In the genomic region with DNA sequence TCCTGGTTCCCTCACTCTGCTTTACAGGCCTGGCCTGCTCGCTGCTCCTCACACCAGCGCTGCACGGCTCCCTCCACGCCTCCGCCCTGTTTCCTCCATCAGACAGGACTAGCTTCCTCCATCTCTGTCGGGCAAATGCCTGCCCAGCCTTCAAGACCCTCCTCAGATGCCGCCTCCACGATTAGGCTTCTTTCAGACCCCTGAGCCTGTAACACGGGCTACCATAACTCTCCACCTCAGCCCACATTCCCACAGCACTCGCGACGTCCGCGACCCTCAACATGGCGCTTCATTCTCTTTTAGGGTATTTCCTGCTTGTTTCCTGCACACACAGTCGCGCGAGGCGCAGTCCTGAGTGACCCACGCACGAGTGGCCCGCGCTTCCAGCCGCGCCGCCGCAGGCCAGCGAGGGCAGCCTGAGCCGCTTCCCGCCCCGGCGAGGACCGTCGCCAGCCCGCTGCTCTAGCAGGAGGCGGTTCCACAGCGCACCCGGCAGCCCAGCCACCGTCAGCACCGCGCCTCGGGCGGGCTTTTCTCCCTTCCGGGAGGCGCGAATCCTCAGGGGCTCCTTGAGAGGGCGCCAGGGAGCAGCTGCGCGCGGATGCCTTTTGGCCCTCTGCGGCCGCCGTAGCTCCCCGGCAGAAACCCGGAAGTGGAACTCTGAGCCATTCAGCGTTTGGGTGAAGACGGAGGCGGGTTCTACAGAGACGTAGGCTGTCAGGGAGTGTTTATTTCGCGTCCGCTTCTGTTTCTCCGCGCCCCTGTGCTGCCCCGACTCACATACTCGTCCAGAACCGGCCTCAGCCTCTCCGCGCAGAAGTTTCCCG, we compare ENCODE assay signal across 8 cellular contexts. TPM values are rescaled to one million over a fixed set of nuclear protein-coding genes. Genes with fewer than 3 reads are reported as not detected.
DNase-seq lines count a peak whose midpoint lies in the region; ATAC-seq lines count a peak whose summit lies in the region.

Gene FRG1 (plus strand): TSS at position 695 of the 827 bp plus-strand sequence. CDS start 138 bp downstream, outside the sequence.

- peak; percentile 100 for ATAC-seq in GM21390 (IDR thresholded peaks at IDR 0.05; ENCODE audit: unreplicated experiment)
- peak; percentile 98 for ATAC-seq in activated CD8-positive, alpha-beta memory T cell treated with anti-CD3 and anti-CD28 coated beads, Interleukin-2, amount 10 ng/mL, durations not matched to agents 7 days and 5 days
- peak; percentile 92 for ATAC-seq in naive B cell (ENCODE audit: low read depth in 2 of 2)
- ATAC-seq in stimulated activated naive B cell treated with anti-CD40 and anti-IgM and Interleukin-4, amounts not matched to agents 10 μg/mL and 1 μg/mL and 100 μg/mL, for 72 hours (replicated peaks), result peak; percentile 97 to 98

- 7% methylated on average over 70 of the region's 70 CpGs for WGBS in HUES64
- WGBS in esophagus, 2 donors, result 6 to 7% methylated on average over 70 of the region's 70 CpGs

- H3K27ac ChIP-seq in CD4-positive, alpha-beta memory T cell (ENCODE audit: low read depth, low read length), result peak within 1 kb of the TSS; percentile 87
- peak within 1 kb of the TSS; percentile 82 for H3K27ac ChIP-seq in HUES64 (ENCODE audit: low read depth, low read length)
- H3K27ac ChIP-seq in esophagus (ENCODE audit: low read depth in 2 of 2, low read length in 1 of 2), result peak within 1 kb of the TSS; percentile 97 to 99

- peaks cover 18 to 29% of the 10 kb centered on the region in 2 donors for H3K36me3 Mint-ChIP-seq in CD4-positive, alpha-beta memory T cell
- H3K36me3 Mint-ChIP-seq in activated CD8-positive, alpha-beta memory T cell treated with anti-CD3 and anti-CD28 coated beads, Interleukin-2, amount 10 ng/mL, durations not matched to agents 7 days and 5 days, result peaks cover 56% of the 10 kb centered on the region
- H3K36me3 Mint-ChIP-seq in naive B cell, result peaks cover 19 to 26% of the 10 kb centered on the region in 2 donors
- peaks cover 20 to 44% of the 10 kb centered on the region in 2 donors for H3K36me3 Mint-ChIP-seq in stimulated activated naive B cell treated with anti-CD40 and anti-IgM and Interleukin-4, amounts not matched to agents 10 μg/mL and 1 μg/mL and 100 μg/mL, for 72 hours

- POLR2A ChIA-PET in CD4-positive, alpha-beta memory T cell (lab: Charles Lee; ENCODE audit: partially characterized antibody), result interaction anchor here (1.1 kb wide), 1 partner anchor 28 kb away, joined by 3 read pairs; no protein-coding TSS in a partner anchor

- peak within 1 kb of the TSS; percentile 88 to 99 (median 97) for H3K4me3 Mint-ChIP-seq in CD4-positive, alpha-beta memory T cell
- H3K4me3 Mint-ChIP-seq in activated CD8-positive, alpha-beta memory T cell treated with anti-CD3 and anti-CD28 coated beads, Interleukin-2, amount 10 ng/mL, durations not matched to agents 7 days and 5 days, result peak within 1 kb of the TSS; percentile 92
- peak within 1 kb of the TSS; percentile 85 to 99 (median 96) for H3K4me3 Mint-ChIP-seq in naive B cell
- peak within 1 kb of the TSS; percentile 87 to 99 for H3K4me3 Mint-ChIP-seq in stimulated activated naive B cell treated with anti-CD40 and anti-IgM and Interleukin-4, amounts not matched to agents 10 μg/mL and 1 μg/mL and 100 μg/mL, for 72 hours

- H3K36me3 ChIP-seq in CD4-positive, alpha-beta memory T cell (ENCODE audit: insufficient read depth, low read length), result no peaks in the 10 kb centered on the region
- peaks cover 5% of the 10 kb centered on the region; the same call in 1 of the 2 replicates for H3K36me3 ChIP-seq in HUES64 (ENCODE audit: insufficient read depth, low read length)
- no peaks in the 10 kb centered on the region for H3K36me3 ChIP-seq in esophagus (ENCODE audit: control insufficient read depth in 2 of 2, insufficient read depth in 2 of 2, low read length in 1 of 2)

- CTCF ChIA-PET in CD4-positive, alpha-beta memory T cell (lab: Charles Lee; ENCODE audit: partially characterized antibody), result interaction anchor here (1.8 kb wide), 1 partner anchor 9 kb away, joined by 6 read pairs; no protein-coding TSS in a partner anchor
- CTCF ChIA-PET in activated CD8-positive, alpha-beta memory T cell treated with anti-CD3 and anti-CD28 coated beads, Interleukin-2, amount 10 ng/mL, durations not matched to agents 7 days and 5 days (lab: Charles Lee), result interaction anchor here (1.0 to 1.2 kb wide), 3 partner anchors 9 to 31 kb away, joined by 3 to 4 read pairs (median 3); no protein-coding TSS in a partner anchor

- peaks cover 45% of the 10 kb centered on the region for H3K4me1 ChIP-seq in CD4-positive, alpha-beta memory T cell (ENCODE audit: insufficient read depth, low read length)
- H3K4me1 ChIP-seq in HUES64 (ENCODE audit: insufficient read depth, low read length) (no peaks in the 10 kb centered on the region; the same call in 1 of the 2 replicates), esophagus (ENCODE audit: control insufficient read depth in 2 of 2, insufficient read depth in 2 of 2, low read length in 1 of 2) (no peaks in the 10 kb centered on the region)

- H3K9ac ChIP-seq in HUES64 (ENCODE audit: low read depth, low read length), result peak within 1 kb of the TSS; percentile 81

- H3K4me3 ChIP-seq in CD4-positive, alpha-beta memory T cell (ENCODE audit: low read length in 2 of 2), result peak within 1 kb of the TSS; percentile 64 to 96
- H3K4me3 ChIP-seq in HUES64 (ENCODE audit: low read length), result peak within 1 kb of the TSS; percentile 96
- H3K4me3 ChIP-seq in esophagus (ENCODE audit: low read depth in 1 of 2, low read length in 2 of 2), result peak within 1 kb of the TSS; percentile 91 to 96

- no peaks in the 10 kb centered on the region for H3K27me3 ChIP-seq in CD4-positive, alpha-beta memory T cell (ENCODE audit: insufficient read depth, low read length)
- no peaks in the 10 kb centered on the region for H3K27me3 ChIP-seq in HUES64 (ENCODE audit: insufficient read depth, low read length)
- no peaks in the 10 kb centered on the region for H3K27me3 ChIP-seq in esophagus (ENCODE audit: control insufficient read depth in 1 of 2, insufficient read depth in 2 of 2, low read length in 2 of 2)

- no peaks in the 10 kb centered on the region for H3K27me3 Mint-ChIP-seq in CD4-positive, alpha-beta memory T cell
- no peaks in the 10 kb centered on the region for H3K27me3 Mint-ChIP-seq in activated CD8-positive, alpha-beta memory T cell treated with anti-CD3 and anti-CD28 coated beads, Interleukin-2, amount 10 ng/mL, durations not matched to agents 7 days and 5 days
- no peaks in the 10 kb centered on the region for H3K27me3 Mint-ChIP-seq in naive B cell
- no peaks in the 10 kb centered on the region for H3K27me3 Mint-ChIP-seq in stimulated activated naive B cell treated with anti-CD40 and anti-IgM and Interleukin-4, amounts not matched to agents 10 μg/mL and 1 μg/mL and 100 μg/mL, for 72 hours

- peak within 1 kb of the TSS; percentile 92 to 98 (median 98) for H3K27ac Mint-ChIP-seq in CD4-positive, alpha-beta memory T cell
- peak within 1 kb of the TSS; percentile 98 for H3K27ac Mint-ChIP-seq in activated CD8-positive, alpha-beta memory T cell treated with anti-CD3 and anti-CD28 coated beads, Interleukin-2, amount 10 ng/mL, durations not matched to agents 7 days and 5 days
- H3K27ac Mint-ChIP-seq in naive B cell, result peak within 1 kb of the TSS; percentile 85 to 99 (median 98)
- peak within 1 kb of the TSS; percentile 93 for H3K27ac Mint-ChIP-seq in stimulated activated naive B cell treated with anti-CD40 and anti-IgM and Interleukin-4, amounts not matched to agents 10 μg/mL and 1 μg/mL and 100 μg/mL, for 72 hours

- peaks cover 38 to 60% (median 44%) of the 10 kb centered on the region in 4 donors for H3K4me1 Mint-ChIP-seq in CD4-positive, alpha-beta memory T cell
- peaks cover 49% of the 10 kb centered on the region for H3K4me1 Mint-ChIP-seq in activated CD8-positive, alpha-beta memory T cell treated with anti-CD3 and anti-CD28 coated beads, Interleukin-2, amount 10 ng/mL, durations not matched to agents 7 days and 5 days
- H3K4me1 Mint-ChIP-seq in naive B cell, result peaks cover 30 to 50% (median 33%) of the 10 kb centered on the region in 3 donors
- H3K4me1 Mint-ChIP-seq in stimulated activated naive B cell treated with anti-CD40 and anti-IgM and Interleukin-4, amounts not matched to agents 10 μg/mL and 1 μg/mL and 100 μg/mL, for 72 hours, result peaks cover 20 to 36% of the 10 kb centered on the region in 2 donors

- peaks cover 0 to 10% (median 2%) of the 10 kb centered on the region in 8 donors for H3K9me3 Mint-ChIP-seq in CD4-positive, alpha-beta memory T cell
- H3K9me3 Mint-ChIP-seq in activated CD8-positive, alpha-beta memory T cell treated with anti-CD3 and anti-CD28 coated beads, Interleukin-2, amount 10 ng/mL, durations not matched to agents 7 days and 5 days (ENCODE audit: low read depth), result no peaks in the 10 kb centered on the region
- peaks cover 0 to 14% (median 4%) of the 10 kb centered on the region in 7 donors for H3K9me3 Mint-ChIP-seq in naive B cell
- H3K9me3 Mint-ChIP-seq in stimulated activated naive B cell treated with anti-CD40 and anti-IgM and Interleukin-4, amounts not matched to agents 10 μg/mL and 1 μg/mL and 100 μg/mL, for 72 hours, result peaks cover 10 to 25% of the 10 kb centered on the region in 2 donors

- intact Hi-C loops in CD4-positive, alpha-beta memory T cell (cut with micrococcal nuclease), result no loop called here

- no peaks in the 10 kb centered on the region for H3K9me3 ChIP-seq in CD4-positive, alpha-beta memory T cell (ENCODE audit: control insufficient read depth in 1 of 2, low read length in 2 of 2)
- peaks cover 3% of the 10 kb centered on the region; the same call in 1 of the 2 replicates for H3K9me3 ChIP-seq in HUES64 (ENCODE audit: insufficient read depth, low read depth, low read length)
- no peaks in the 10 kb centered on the region for H3K9me3 ChIP-seq in esophagus (ENCODE audit: control insufficient read depth in 2 of 2, insufficient read depth in 1 of 2, low read depth in 1 of 2, low read length in 1 of 2)

- DNase-seq in CD4-positive, alpha-beta memory T cell, result peak; percentile 94 to 99 (median 98)
- peak; percentile 96 for DNase-seq in activated CD8-positive, alpha-beta memory T cell treated with anti-CD3 and anti-CD28 coated beads, Interleukin-2, amount 10 ng/mL, durations not matched to agents 7 days and 5 days
- DNase-seq in naive B cell, result peak; percentile 98
- peak; percentile 97 for DNase-seq in stimulated activated naive B cell treated with anti-CD40 and anti-IgM and Interleukin-4, amounts not matched to agents 10 μg/mL and 1 μg/mL and 100 μg/mL, for 72 hours
- no peak for DNase-seq in NCI-H82 (lab: John Stamatoyannopoulos, UW)

RNA-seq across cellular contexts. Expression of gene FRG1, which starts in this region (rescaled TPM):
- 10 to 100 TPM; 59.0 to 62.3 TPM for total RNA-seq in CD4-positive, alpha-beta memory T cell
- polyA plus RNA-seq in CD4-positive, alpha-beta memory T cell, result 10 to 100 TPM; 57.8 to 59.2 TPM
- 37.3 TPM for polyA plus RNA-seq in HUES64 (2013, experiment 1 of 2)
- 48.5 TPM for polyA plus RNA-seq in HUES64 (2013, experiment 2 of 2)
- total RNA-seq in activated CD8-positive, alpha-beta memory T cell treated with anti-CD3 and anti-CD28 coated beads, Interleukin-2, amount 10 ng/mL, durations not matched to agents 7 days and 5 days, result 10 to 100 TPM; 59.6 to 66.2 TPM
- polyA plus RNA-seq in esophagus (10 to 100 TPM; 28.0 to 32.5 TPM), naive B cell (ENCODE audit: low read depth in 6 of 6) (10 to 100 TPM; 39.7 to 57.8 (median 53.9) TPM)
